In genomic region chrX:155460501-155460900, GRCh38 we compare ENCODE assay signal across 8 cellular contexts. TPM values are rescaled to one million over a fixed set of nuclear protein-coding genes. Genes with fewer than 3 reads are reported as not detected.
DNase-seq lines count a peak whose midpoint lies in the region; ATAC-seq and TF ChIP-seq lines count a peak whose summit lies in the region.
"Not testable (repeated sequence)": the region's sequence is repeated elsewhere in the genome, so short reads cannot be mapped to it uniquely, and the experiment has no call there.
"Had no signal": no experiment of that assay in that cellular context is flagged by ENCODE, and none has a peak within 500 bp of the region (broad histone marks: within the 10 kb centered on the region; RNA-seq: fewer than 3 reads in every experiment).

No MANE protein-coding gene starts in this region.

- H3K4me3 ChIP-seq in upper lobe of right lung: not testable (repeated sequence)

- H3K4me3 Mint-ChIP-seq in activated CD8-positive, alpha-beta memory T cell treated with anti-CD3 and anti-CD28 coated beads, Interleukin-2, amount 10 ng/mL, durations not matched to agents 7 days and 5 days; central memory CD8-positive, alpha-beta T cell; stimulated activated effector memory CD8-positive, alpha-beta T cell treated with anti-CD3 and anti-CD28 coated beads, Interleukin-12 subunit alpha, Interleukin-12 subunit beta, amount 100 ng/mL, for 72 hours: not testable (repeated sequence)

- H3K27ac ChIP-seq in upper lobe of right lung: not testable (repeated sequence)

- H3K9me3 Mint-ChIP-seq in activated CD8-positive, alpha-beta memory T cell treated with anti-CD3 and anti-CD28 coated beads, Interleukin-2, amount 10 ng/mL, durations not matched to agents 7 days and 5 days (ENCODE audit: low read depth); activated naive CD4-positive, alpha-beta T cell treated with anti-CD3 and anti-CD28 coated beads, Interleukin-2, amount 50 U/mL, for 72 hours; central memory CD8-positive, alpha-beta T cell; stimulated activated effector memory CD8-positive, alpha-beta T cell treated with anti-CD3 and anti-CD28 coated beads, Interleukin-12 subunit alpha, Interleukin-12 subunit beta, amount 100 ng/mL, for 72 hours: not testable (repeated sequence)

- CTCF ChIA-PET in activated CD8-positive, alpha-beta memory T cell treated with anti-CD3 and anti-CD28 coated beads, Interleukin-2, amount 10 ng/mL, durations not matched to agents 7 days and 5 days (lab: Charles Lee): not testable (repeated sequence)

- H3K27ac Mint-ChIP-seq in activated CD8-positive, alpha-beta memory T cell treated with anti-CD3 and anti-CD28 coated beads, Interleukin-2, amount 10 ng/mL, durations not matched to agents 7 days and 5 days; activated naive CD4-positive, alpha-beta T cell treated with anti-CD3 and anti-CD28 coated beads, Interleukin-2, amount 50 U/mL, for 72 hours; central memory CD8-positive, alpha-beta T cell (ENCODE audit: low read depth); stimulated activated effector memory CD8-positive, alpha-beta T cell treated with anti-CD3 and anti-CD28 coated beads, Interleukin-12 subunit alpha, Interleukin-12 subunit beta, amount 100 ng/mL, for 72 hours: not testable (repeated sequence)

- peak; percentile 37 to 48 for ATAC-seq in activated CD4-positive, CD25-positive, alpha-beta regulatory T cell treated with anti-CD3 and anti-CD28 coated beads, Interleukin-2, amount 50 U/mL, for 24 hours
- peak; percentile 54 for ATAC-seq in activated CD8-positive, alpha-beta memory T cell treated with anti-CD3 and anti-CD28 coated beads, Interleukin-2, amount 10 ng/mL, durations not matched to agents 7 days and 5 days
- peak; percentile 49 to 51 for ATAC-seq in activated naive CD4-positive, alpha-beta T cell treated with anti-CD3 and anti-CD28 coated beads, Interleukin-2, amount 50 U/mL, for 72 hours
- ATAC-seq in central memory CD8-positive, alpha-beta T cell (replicated peaks; ENCODE audit: extremely low read depth, poor library complexity, severe bottlenecking): peak; percentile 8
- peak; percentile 81 for ATAC-seq in stimulated activated effector memory CD8-positive, alpha-beta T cell treated with anti-CD3 and anti-CD28 coated beads, Interleukin-12 subunit alpha, Interleukin-12 subunit beta, amount 100 ng/mL, for 72 hours
- peak; percentile 2 for ATAC-seq in upper lobe of right lung

- not testable (repeated sequence) for H3K27me3 Mint-ChIP-seq in activated CD8-positive, alpha-beta memory T cell treated with anti-CD3 and anti-CD28 coated beads, Interleukin-2, amount 10 ng/mL, durations not matched to agents 7 days and 5 days; central memory CD8-positive, alpha-beta T cell

- not testable (repeated sequence) for H3K36me3 ChIP-seq in upper lobe of right lung

- intact Hi-C loops in upper lobe of right lung (cut with DNase I): not testable (repeated sequence)

- DNase-seq in activated CD8-positive, alpha-beta memory T cell treated with anti-CD3 and anti-CD28 coated beads, Interleukin-2, amount 10 ng/mL, durations not matched to agents 7 days and 5 days; activated naive CD4-positive, alpha-beta T cell treated with anti-CD3 and anti-CD28 coated beads, Interleukin-2, amount 50 U/mL, for 72 hours (ENCODE audit: low spot score in 2 of 2); central memory CD8-positive, alpha-beta T cell (ENCODE audit: low spot score in 2 of 2); stimulated activated effector memory CD8-positive, alpha-beta T cell treated with anti-CD3 and anti-CD28 coated beads, Interleukin-12 subunit alpha, Interleukin-12 subunit beta, amount 100 ng/mL, for 72 hours (ENCODE audit: low spot score in 2 of 2); upper lobe of right lung: not testable (repeated sequence)

- H3K4me1 Mint-ChIP-seq in activated CD8-positive, alpha-beta memory T cell treated with anti-CD3 and anti-CD28 coated beads, Interleukin-2, amount 10 ng/mL, durations not matched to agents 7 days and 5 days; central memory CD8-positive, alpha-beta T cell; stimulated activated effector memory CD8-positive, alpha-beta T cell treated with anti-CD3 and anti-CD28 coated beads, Interleukin-12 subunit alpha, Interleukin-12 subunit beta, amount 100 ng/mL, for 72 hours: not testable (repeated sequence)

- TF ChIP-seq CTCF in upper lobe of right lung (IDR thresholded peaks at IDR 0.05): not testable (repeated sequence)

- not testable (repeated sequence) for H3K27me3 ChIP-seq in upper lobe of right lung

- not testable (repeated sequence) for H3K9me3 ChIP-seq in upper lobe of right lung

- H3K36me3 Mint-ChIP-seq in activated CD8-positive, alpha-beta memory T cell treated with anti-CD3 and anti-CD28 coated beads, Interleukin-2, amount 10 ng/mL, durations not matched to agents 7 days and 5 days; activated naive CD4-positive, alpha-beta T cell treated with anti-CD3 and anti-CD28 coated beads, Interleukin-2, amount 50 U/mL, for 72 hours; central memory CD8-positive, alpha-beta T cell (ENCODE audit: insufficient read depth); stimulated activated effector memory CD8-positive, alpha-beta T cell treated with anti-CD3 and anti-CD28 coated beads, Interleukin-12 subunit alpha, Interleukin-12 subunit beta, amount 100 ng/mL, for 72 hours: not testable (repeated sequence)

- not testable (repeated sequence) for H3K4me1 ChIP-seq in upper lobe of right lung

RNA-seq across cellular contexts. Expression of gene F8A3, which starts 2.1 kb away (rescaled TPM):
- 10 to 100 TPM; 10.5 to 10.8 TPM for total RNA-seq in activated CD8-positive, alpha-beta memory T cell treated with anti-CD3 and anti-CD28 coated beads, Interleukin-2, amount 10 ng/mL, durations not matched to agents 7 days and 5 days
- total RNA-seq in activated naive CD4-positive, alpha-beta T cell treated with anti-CD3 and anti-CD28 coated beads, Interleukin-2, amount 50 U/mL, for 72 hours: 10 to 100 TPM in 1 of 2 donors, 1 to 10 TPM in 1; 9.7 to 20.8 TPM
- total RNA-seq in upper lobe of right lung: not detected
- total RNA-seq: Daoy, G401 had no signal

Comparison
In these comparisons a context has a peak if more than half of its experiments do, and no peak if none do; other contexts are left out.
1. ATAC-seq: peak in every context shown above with its lines; median percentile 81 in stimulated activated effector memory CD8-positive, alpha-beta T cell treated with anti-CD3 and anti-CD28 coated beads, Interleukin-12 subunit alpha, Interleukin-12 subunit beta, amount 100 ng/mL, for 72 hours; 54 in activated CD8-positive, alpha-beta memory T cell treated with anti-CD3 and anti-CD28 coated beads, Interleukin-2, amount 10 ng/mL, durations not matched to agents 7 days and 5 days; 50 in activated naive CD4-positive, alpha-beta T cell treated with anti-CD3 and anti-CD28 coated beads, Interleukin-2, amount 50 U/mL, for 72 hours; 42 in activated CD4-positive, CD25-positive, alpha-beta regulatory T cell treated with anti-CD3 and anti-CD28 coated beads, Interleukin-2, amount 50 U/mL, for 24 hours; 8 in central memory CD8-positive, alpha-beta T cell; 2 in upper lobe of right lung.
2. RNA of gene F8A3, which starts 2.1 kb away (total RNA-seq): 9.7 to 20.8 TPM in activated naive CD4-positive, alpha-beta T cell treated with anti-CD3 and anti-CD28 coated beads, Interleukin-2, amount 50 U/mL, for 72 hours and 10.5 to 10.8 TPM in activated CD8-positive, alpha-beta memory T cell treated with anti-CD3 and anti-CD28 coated beads, Interleukin-2, amount 10 ng/mL, durations not matched to agents 7 days and 5 days; not detected in upper lobe of right lung (single experiment); every median in the first group is over 10 times any median in the second.